ENCODE assay signal across 3 cellular contexts in the genomic region with DNA sequence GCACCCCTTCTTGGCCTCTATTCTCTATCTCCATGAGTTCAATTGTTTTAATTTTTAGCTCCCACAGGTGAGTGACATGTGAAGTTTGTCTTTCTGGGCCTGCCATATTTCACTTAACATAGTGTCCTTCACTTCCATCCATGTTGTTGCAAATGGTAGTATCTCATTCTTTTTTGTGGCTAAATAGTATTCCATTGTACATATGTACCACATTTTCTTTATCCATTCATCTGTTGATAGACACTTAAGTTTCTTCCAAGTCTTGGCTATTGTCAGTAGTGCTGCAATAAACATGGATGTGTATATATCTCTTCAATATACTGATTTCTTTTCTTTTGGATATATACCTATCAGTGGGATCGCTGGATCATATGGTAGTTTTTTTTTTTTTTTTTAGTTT.
TF ChIP-seq lines count a peak whose summit lies in the region.

No MANE protein-coding gene starts in this region.

TF ChIP-seq in SK-N-SH treated with all-trans-retinoic acid at 6 μM for 48 hours, 23 proteins besides CTCF, POLR2A, EP300 and RAD21 (continued from another document):
- TF ChIP-seq ZNF8 (CRISPR knock-in tag; IDR thresholded peaks at IDR 0.05): peak; percentile 80

TF ChIP-seq in SK-N-SH, 30 proteins besides CTCF, POLR2A, EP300 and RAD21:
- TF ChIP-seq GATA2 (CRISPR knock-in tag; IDR thresholded peaks at IDR 0.05) (no peak), NFIC (IDR thresholded peaks at IDR 0.05; ENCODE audit: borderline replicate concordance) (no peak), RCOR1 (IDR thresholded peaks at IDR 0.05; ENCODE audit: low read length) (no peak), FOXM1 (IDR thresholded peaks at IDR 0.05; ENCODE audit: low read depth) (no peak), SIN3A (IDR thresholded peaks at IDR 0.05; ENCODE audit: borderline replicate concordance, low read depth, low read length) (no peak), MEF2A (IDR thresholded peaks at IDR 0.05; ENCODE audit: borderline replicate concordance, low read depth) (no peak), RXRA (IDR thresholded peaks at IDR 0.05; ENCODE audit: borderline replicate concordance, low read depth) (no peak)
- TF ChIP-seq, protein P1, sequence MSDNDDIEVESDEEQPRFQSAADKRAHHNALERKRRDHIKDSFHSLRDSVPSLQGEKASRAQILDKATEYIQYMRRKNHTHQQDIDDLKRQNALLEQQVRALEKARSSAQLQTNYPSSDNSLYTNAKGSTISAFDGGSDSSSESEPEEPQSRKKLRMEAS (IDR thresholded peaks at IDR 0.05; ENCODE audit: low read depth): no peak
TF ChIP-seq in SK-N-SH: peak in this region for 0.

TF ChIP-seq in HEK293, 187 proteins besides CTCF, POLR2A, EP300 and RAD21:
- TF ChIP-seq ZNF292 (tag by site-specific recombination; IDR thresholded peaks at IDR 0.05; ENCODE audit: borderline replicate concordance, low read depth) (no peak), ZNF146 (tag by site-specific recombination; IDR thresholded peaks at IDR 0.05) (peak; percentile 56; the same call in 1 of the 2 replicates), ZNF398 (tag by site-specific recombination; IDR thresholded peaks at IDR 0.05) (no peak), ZNF670 (tag by site-specific recombination; IDR thresholded peaks at IDR 0.05; ENCODE audit: low read depth) (no peak), ZNF112 (tag by site-specific recombination; IDR thresholded peaks at IDR 0.05) (no peak), ZFHX2 (tag by site-specific recombination; conservative IDR thresholded peaks at IDR 0.05) (no peak), MEIS1 (CRISPR knock-in tag; IDR thresholded peaks at IDR 0.05; ENCODE audit: borderline replicate concordance) (no peak), GLIS1 (tag by site-specific recombination; IDR thresholded peaks at IDR 0.05) (no peak)
TF ChIP-seq in HEK293: peak in this region for 1.
